8 cellular contexts compared by ENCODE assay signal in genomic region chr6:167217951-167218759, GRCh38.
A peak's percentile ranks its signal among the peaks of the same experiment; 100 is the strongest.
DNase-seq lines count a peak whose midpoint lies in the region; ATAC-seq and TF ChIP-seq lines count a peak whose summit lies in the region.
"Not testable (repeated sequence)": the region's sequence is repeated elsewhere in the genome, so short reads cannot be mapped to it uniquely, and the experiment has no call there.

No MANE protein-coding gene starts in this region.

- not testable (repeated sequence) for H3K9ac ChIP-seq in PC-3 (ENCODE audit: low read length)
- peak overlapping the region in 1 of 2 donors; percentile 13 for H3K9ac ChIP-seq in liver (ENCODE audit: low read depth in 1 of 2, low read length in 2 of 2)

- H2AFZ ChIP-seq in PC-3 (ENCODE audit: low read length): not testable (repeated sequence)

- DNase-seq in DMS53 (lab: John Stamatoyannopoulos, UW) (peak; percentile 65), Kasumi-1 (lab: John Stamatoyannopoulos, UW) (peak; percentile 18 to 50), PC-3 (peak; percentile 26), activated T-cell treated with anti-CD3 and anti-CD28 coated beads for 48 hours (ENCODE audit: low read depth) (peak; percentile 14), epithelial cell of proximal tubule (ENCODE audit: low read depth) (peak; percentile 12)
- DNase-seq in stimulated activated effector memory CD8-positive, alpha-beta T cell treated with anti-CD3 and anti-CD28 coated beads, Interleukin-12 subunit alpha, Interleukin-12 subunit beta, amount 100 ng/mL, for 72 hours (ENCODE audit: low spot score in 2 of 2): not testable (repeated sequence)

- ATAC-seq in GM21619 (IDR thresholded peaks at IDR 0.05; ENCODE audit: unreplicated experiment) (peak; percentile 75), PC-3 (peak; percentile 46; the same call in 1 of the 2 replicates)
- peak; percentile 80 for ATAC-seq in stimulated activated effector memory CD8-positive, alpha-beta T cell treated with anti-CD3 and anti-CD28 coated beads, Interleukin-12 subunit alpha, Interleukin-12 subunit beta, amount 100 ng/mL, for 72 hours

- H3K4me2 ChIP-seq in PC-3 (ENCODE audit: low read length): not testable (repeated sequence)

- not testable (repeated sequence) for H4K20me1 ChIP-seq in PC-3 (ENCODE audit: low read length)

- H3K79me2 ChIP-seq in PC-3 (ENCODE audit: low read length): not testable (repeated sequence)

- not testable (repeated sequence) for H3F3A ChIP-seq in PC-3 (ENCODE audit: low read length, unreplicated experiment)

- not testable (repeated sequence) for H3K27ac Mint-ChIP-seq in stimulated activated effector memory CD8-positive, alpha-beta T cell treated with anti-CD3 and anti-CD28 coated beads, Interleukin-12 subunit alpha, Interleukin-12 subunit beta, amount 100 ng/mL, for 72 hours

- POLR2A ChIA-PET in PC-3 (lab: Charles Lee; ENCODE audit: unreplicated experiment): not testable (repeated sequence)

- 20% methylated on average over 11 of the region's 15 CpGs for WGBS in liver

- H3K36me3 Mint-ChIP-seq in stimulated activated effector memory CD8-positive, alpha-beta T cell treated with anti-CD3 and anti-CD28 coated beads, Interleukin-12 subunit alpha, Interleukin-12 subunit beta, amount 100 ng/mL, for 72 hours: not testable (repeated sequence)

- not testable (repeated sequence) for H3K4me1 ChIP-seq in PC-3 (ENCODE audit: insufficient read depth, low read length)
- peaks cover 0 to 13% (median 6%) of the 10 kb centered on the region in 4 donors for H3K4me1 ChIP-seq in liver (ENCODE audit: control insufficient read depth in 4 of 4, insufficient read depth in 4 of 4, low read length in 3 of 4)

- BruUV-seq in PC-3 (replicated peaks; lab: Mats Ljungman, UMichigan): not testable (repeated sequence)

- peak; percentile 73 to 74 for TF ChIP-seq RAD21 in liver (IDR thresholded peaks at IDR 0.05)

- H3K27me3 ChIP-seq in PC-3 (ENCODE audit: low read length); liver (ENCODE audit: control insufficient read depth in 4 of 4, insufficient read depth in 4 of 4, low read length in 3 of 4): not testable (repeated sequence)

- H3K9me2 ChIP-seq in PC-3 (replicated peaks; ENCODE audit: low read length): not testable (repeated sequence)

- H3K9me3 Mint-ChIP-seq in stimulated activated effector memory CD8-positive, alpha-beta T cell treated with anti-CD3 and anti-CD28 coated beads, Interleukin-12 subunit alpha, Interleukin-12 subunit beta, amount 100 ng/mL, for 72 hours: not testable (repeated sequence)

- not testable (repeated sequence) for H3K9me3 ChIP-seq in PC-3 (ENCODE audit: low read length); liver (ENCODE audit: control insufficient read depth in 4 of 4, low read length in 3 of 4)

- H3K4me1 Mint-ChIP-seq in stimulated activated effector memory CD8-positive, alpha-beta T cell treated with anti-CD3 and anti-CD28 coated beads, Interleukin-12 subunit alpha, Interleukin-12 subunit beta, amount 100 ng/mL, for 72 hours: not testable (repeated sequence)

- H3K27ac ChIP-seq in PC-3 (ENCODE audit: low read length): not testable (repeated sequence)
- peak overlapping the region; percentile 54 for H3K27ac ChIP-seq in liver (ENCODE audit: low read depth in 1 of 2, low read length in 2 of 2)

- not testable (repeated sequence) for H3K4me3 ChIP-seq in PC-3 (ENCODE audit: low read length); epithelial cell of proximal tubule (ENCODE audit: low read depth, low read length); liver (ENCODE audit: low read depth in 1 of 3, low read length in 3 of 3)

- not testable (repeated sequence) for H3K36me3 ChIP-seq in PC-3 (ENCODE audit: low read depth, low read length); liver (ENCODE audit: control insufficient read depth in 4 of 4, insufficient read depth in 3 of 4, low read depth in 1 of 4, low read length in 3 of 4)

- CTCF ChIA-PET in PC-3 (lab: Charles Lee): not testable (repeated sequence)

- TF ChIP-seq CTCF in PC-3 (conservative IDR thresholded peaks at IDR 0.05; ENCODE audit: low read depth, low read length) (peak; percentile 35; the same call in 1 of the 2 replicates), epithelial cell of proximal tubule (conservative IDR thresholded peaks at IDR 0.05; ENCODE audit: low read depth, low read length) (peak; percentile 44)
- not testable (repeated sequence) for TF ChIP-seq CTCF in liver (IDR thresholded peaks at IDR 0.05; ENCODE audit: low read depth, low read length, missing input control)

- not testable (repeated sequence) for H3K4me3 Mint-ChIP-seq in stimulated activated effector memory CD8-positive, alpha-beta T cell treated with anti-CD3 and anti-CD28 coated beads, Interleukin-12 subunit alpha, Interleukin-12 subunit beta, amount 100 ng/mL, for 72 hours

- intact Hi-C loops in PC-3 (cut with micrococcal nuclease): not testable (repeated sequence)

TF ChIP-seq in liver, 16 proteins besides CTCF, POLR2A, EP300 and RAD21:
- TF ChIP-seq MAX (IDR thresholded peaks at IDR 0.05): peak; percentile 63
- peak; percentile 5 for TF ChIP-seq SP1 (IDR thresholded peaks at IDR 0.05)
